ENCODE assay signal across 18 cellular contexts in genomic region chr9:87004016-87004415, GRCh38. TPM values are rescaled to one million over a fixed set of nuclear protein-coding genes. Genes with fewer than 3 reads are reported as not detected.
DNase-seq lines count a peak whose midpoint lies in the region; ATAC-seq and TF ChIP-seq lines count a peak whose summit lies in the region.
"Had no signal": no experiment of that assay in that cellular context is flagged by ENCODE, and none has a peak within 500 bp of the region (broad histone marks: within the 10 kb centered on the region; RNA-seq: fewer than 3 reads in every experiment).

No MANE protein-coding gene starts in this region.

- POLR2A ChIA-PET in MCF 10A (lab: Yijun Ruan, JAX): no interaction called here

- H3K4me3 Mint-ChIP-seq in MCF 10A (ENCODE audit: unreplicated experiment): no peak overlapping the region
- H3K4me3 Mint-ChIP-seq: B cell; CD4-positive, alpha-beta T cell; CD8-positive, alpha-beta T cell had no signal

- CTCF ChIA-PET in mammary epithelial cell (lab: Charles Lee; ENCODE audit: low non-redundant PET) (no interaction called here), MCF 10A (lab: Yijun Ruan, JAX) (no interaction called here)

- H3K79me2 ChIP-seq in mammary epithelial cell (ENCODE audit: insufficient read depth, low read length): no peaks in the 10 kb centered on the region

- no peak overlapping the region for H3K4me2 ChIP-seq in mammary epithelial cell (ENCODE audit: insufficient read depth, low read depth, low read length)
- H3K4me2 ChIP-seq: A549; BLaER1 treated with 17β-estradiol and CSF1 and Interleukin-3, amounts not matched to agents 10 nM and 100 nM had no signal

- no peak overlapping the region for H3K9ac ChIP-seq in mammary epithelial cell (ENCODE audit: insufficient read depth, low read length)
- H3K9ac ChIP-seq: BLaER1 treated with 17β-estradiol and CSF1 and Interleukin-3, amounts not matched to agents 10 nM and 100 nM had no signal

- H3K27me3 Mint-ChIP-seq in MCF 10A (ENCODE audit: insufficient read depth, unreplicated experiment): no peaks in the 10 kb centered on the region

- TF ChIP-seq CTCF in mammary epithelial cell (conservative IDR thresholded peaks at IDR 0.05 in 1 of 2, IDR thresholded peaks at IDR 0.05 in 1 of 2; ENCODE audit: extremely low read depth in 1 of 2, insufficient read depth in 1 of 2, low read depth in 1 of 2, low read length in 2 of 2): no peak
- no peak for TF ChIP-seq CTCF in MCF 10A (IDR thresholded peaks at IDR 0.05; ENCODE audit: unreplicated experiment)

- dilution Hi-C loops in mammary epithelial cell (cut with HindIII; ENCODE audit: low sequenced_read_pairs): no loop called here

- H3K36me3 ChIP-seq in mammary epithelial cell (ENCODE audit: insufficient read depth, low read length): no peaks in the 10 kb centered on the region
- H3K36me3 ChIP-seq: BLaER1 treated with 17β-estradiol and CSF1 and Interleukin-3, amounts not matched to agents 10 nM and 100 nM had no signal

- in situ Hi-C loops in mammary epithelial cell (cut with MboI; ENCODE audit: low sequenced_read_pairs in 2 of 2): no loop called here

- BruUV-seq in mammary epithelial cell (replicated peaks; lab: Mats Ljungman, UMichigan): no TSS peak
- no TSS peak for BruUV-seq in MCF 10A (replicated peaks; lab: Mats Ljungman, UMichigan)

- H3K27ac ChIP-seq in mammary epithelial cell (ENCODE audit: insufficient read depth, low read depth, low read length) (no peak overlapping the region), epithelial cell of prostate (peak overlapping the region; percentile 2)
- H3K27ac ChIP-seq: 22Rv1; A549; BLaER1 treated with 17β-estradiol and CSF1 and Interleukin-3, amounts not matched to agents 10 nM and 100 nM; C4-2B had no signal

- H3K36me3 Mint-ChIP-seq in MCF 10A (ENCODE audit: insufficient read depth, unreplicated experiment): peaks cover 5% of the 10 kb centered on the region
- H3K36me3 Mint-ChIP-seq: CD8-positive, alpha-beta T cell had no signal

- no peaks in the 10 kb centered on the region for H4K20me1 ChIP-seq in mammary epithelial cell (ENCODE audit: insufficient read depth, low read length)
- H4K20me1 ChIP-seq: BLaER1 treated with 17β-estradiol and CSF1 and Interleukin-3, amounts not matched to agents 10 nM and 100 nM had no signal

- ATAC-seq in HG03432 (IDR thresholded peaks at IDR 0.05; ENCODE audit: unreplicated experiment): no peak
- ATAC-seq: A549; CD8-positive, alpha-beta T cell had no signal

- H2AFZ ChIP-seq in mammary epithelial cell (ENCODE audit: low read depth, low read length): no peak overlapping the region

- no peak overlapping the region for H3K4me3 ChIP-seq in mammary epithelial cell (replicated peaks in 1 of 3; ENCODE audit: insufficient read depth in 1 of 3, low read depth in 2 of 3, low read length in 3 of 3)
- H3K4me3 ChIP-seq: A549; BLaER1 treated with 17β-estradiol and CSF1 and Interleukin-3, amounts not matched to agents 10 nM and 100 nM had no signal

- H3K27ac Mint-ChIP-seq in MCF 10A (ENCODE audit: low read depth, unreplicated experiment): no peak overlapping the region
- H3K27ac Mint-ChIP-seq: B cell; CD4-positive, alpha-beta T cell; CD8-positive, alpha-beta T cell had no signal

- peaks cover 26% of the 10 kb centered on the region for H3K9me3 Mint-ChIP-seq in MCF 10A (ENCODE audit: unreplicated experiment)
- H3K9me3 Mint-ChIP-seq: CD4-positive, alpha-beta T cell had no signal

- DNase-seq in mammary epithelial cell: peak; percentile 83
- no peak for DNase-seq in MCF 10A (ENCODE audit: unreplicated experiment)
- no peak for DNase-seq in epithelial cell of prostate (ENCODE audit: low read depth, low spot score)
- DNase-seq in kidney tubule cell (ENCODE audit: low spot score): peak; percentile 22
- no peak for DNase-seq in UCSD-AML1 (lab: John Stamatoyannopoulos, UW; ENCODE audit: unreplicated experiment)
- DNase-seq: AML-193; Caco-2; Calu3; CD4-positive, alpha-beta T cell; CD8-positive, alpha-beta T cell; DMS79 treated with DMSO at 0.1 percent for 48 hours; GF-D8 had no signal

- H3K4me1 Mint-ChIP-seq in MCF 10A (ENCODE audit: insufficient read depth, unreplicated experiment): peaks cover 18% of the 10 kb centered on the region
- H3K4me1 Mint-ChIP-seq: B cell had no signal

- no peaks in the 10 kb centered on the region for H3K9me3 ChIP-seq in mammary epithelial cell (replicated peaks; ENCODE audit: insufficient read depth, low read length)
- H3K9me3 ChIP-seq: A549, Caco-2 had no signal

- H3K27me3 ChIP-seq in mammary epithelial cell (ENCODE audit: insufficient read depth, low read length): no peaks in the 10 kb centered on the region
- H3K27me3 ChIP-seq: BLaER1 treated with 17β-estradiol and CSF1 and Interleukin-3, amounts not matched to agents 10 nM and 100 nM had no signal

- intact Hi-C loops in mammary epithelial cell (cut with micrococcal nuclease): no loop called here
- intact Hi-C loops in MCF 10A (cut with micrococcal nuclease): no loop called here

- H3K4me1 ChIP-seq in mammary epithelial cell (ENCODE audit: insufficient read depth, low read length): peaks cover 26% of the 10 kb centered on the region
- H3K4me1 ChIP-seq: A549; BLaER1 treated with 17β-estradiol and CSF1 and Interleukin-3, amounts not matched to agents 10 nM and 100 nM; Caco-2 had no signal

RNA-seq across cellular contexts. Expression of gene GAS1, which starts 56.7 kb away (rescaled TPM):
- total RNA-seq in mammary epithelial cell (10 to 100 TPM in 1 of 2 donors, 1 to 10 TPM in 1; 2.8 to 15.7 TPM), MCF 10A (2022) (11.0 and 11.4 TPM in 2 replicates)
- 1.4 TPM for polyA plus RNA-seq in mammary epithelial cell
- 1.7 TPM for polyA minus RNA-seq in mammary epithelial cell

Comparison
In these comparisons a context has a peak if more than half of its experiments do, and no peak if none do; other contexts are left out.
1. DNase-seq: peak in mammary epithelial cell (single experiment) and kidney tubule cell (single experiment); none in MCF 10A (single experiment), epithelial cell of prostate (single experiment) and UCSD-AML1 (single experiment).